ENCODE assay signal across 13 cellular contexts in the genomic region with DNA sequence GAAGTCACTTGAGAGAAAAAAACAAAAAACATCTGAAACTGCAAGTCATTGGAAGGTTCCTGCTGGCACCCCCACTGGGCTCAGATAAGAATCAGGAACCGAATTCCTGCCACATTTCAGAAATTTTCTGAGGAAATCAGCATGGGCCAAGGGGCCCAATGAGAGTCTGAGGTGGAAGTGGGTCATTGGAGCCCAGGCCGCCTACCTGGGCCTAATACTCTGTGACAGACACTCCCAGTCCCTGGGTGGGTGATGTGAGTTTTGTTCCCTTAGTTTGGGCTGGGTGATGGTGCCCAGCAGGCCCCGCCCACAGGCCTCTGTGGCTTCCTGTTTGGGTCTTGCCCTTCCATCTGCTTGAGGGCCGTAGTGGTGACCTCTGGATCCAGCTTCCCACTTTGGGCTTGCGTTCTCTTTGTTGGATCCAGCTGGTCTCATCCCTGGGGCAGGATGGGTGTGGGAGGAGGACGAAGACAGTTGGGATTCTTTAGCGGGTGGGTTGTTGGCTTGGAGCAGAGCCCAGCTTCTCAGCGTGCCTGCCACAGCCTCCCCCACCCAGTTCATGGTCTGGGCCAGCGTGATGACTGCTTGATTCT. TPM values are rescaled to one million over a fixed set of nuclear protein-coding genes. Genes with fewer than 3 reads are reported as not detected.
DNase-seq lines count a peak whose midpoint lies in the region; ATAC-seq and TF ChIP-seq lines count a peak whose summit lies in the region.
"Had no signal": no experiment of that assay in that cellular context is flagged by ENCODE, and none has a peak within 500 bp of the region (broad histone marks: within the 10 kb centered on the region; RNA-seq: fewer than 3 reads in every experiment).

No MANE protein-coding gene starts in this region.

- peak overlapping the region; percentile 37 for H2BK5ac ChIP-seq in trophoblast cell (ENCODE audit: low read depth, low read length, poor library complexity)

- H3K79me2 ChIP-seq in fibroblast of lung (ENCODE audit: control insufficient read depth, insufficient read depth, low read length), result peaks cover 58% of the 10 kb centered on the region
- H3K79me2 ChIP-seq in trophoblast cell (ENCODE audit: control insufficient read depth, insufficient read depth, low read length, poor library complexity), result peaks cover 9% of the 10 kb centered on the region

- H3K36me3 ChIP-seq in MG63 (0 out of 2 replicates have a peak, but pooled peaks cover 2% of the 10 kb centered on the region), fibroblast of lung (ENCODE audit: control insufficient read depth, insufficient read depth, low read length) (no peaks in the 10 kb centered on the region), trophoblast cell (ENCODE audit: control insufficient read depth in 1 of 2, insufficient read depth in 2 of 2, low read length in 2 of 2) (no peaks in the 10 kb centered on the region)
- H3K36me3 ChIP-seq: BE2C, neutrophil had no signal

- intact Hi-C loops in head of caudate nucleus (cut with DNase I), result no loop called here

- DNase-seq in AG04450 (ENCODE audit: low read depth, low spot score) (no peak), MG63 (peak; percentile 88), fibroblast of lung (ENCODE audit: low read depth in 2 of 2) (peak; percentile 62 to 86), trophoblast cell (peak; percentile 90 to 97), head of caudate nucleus (no peak), cortex of kidney (lab: John Stamatoyannopoulos, UW) (no peak)
- DNase-seq in activated CD4-positive, alpha-beta T cell treated with anti-CD3 and anti-CD28 coated beads for 1 hour, result no peak
- DNase-seq: BE2C; PC-3; stimulated activated CD4-positive, alpha-beta T cell treated with anti-CD3 and anti-CD28 coated beads, Interleukin-2, amount 100 ng/mL, for 24 hours; stimulated activated naive CD8-positive, alpha-beta T cell treated with anti-CD3 and anti-CD28 coated beads, Interleukin-15, Interleukin-2, amounts not matched to agents 100 U/mL and 50 U/mL, for 24 hours had no signal

- no peak overlapping the region for H2AFZ ChIP-seq in fibroblast of lung (ENCODE audit: low read length)
- no peak overlapping the region for H2AFZ ChIP-seq in trophoblast cell (ENCODE audit: insufficient read depth, low read length, poor library complexity)

- H3K27ac ChIP-seq in AG04450 (ENCODE audit: low read depth, low read length) (peak overlapping the region; percentile 77), fibroblast of lung (ENCODE audit: insufficient read depth, low read length) (peak overlapping the region; percentile 43), trophoblast cell (ENCODE audit: low read depth, low read length) (peak overlapping the region; percentile 13)
- H3K27ac ChIP-seq: neutrophil had no signal

- H3K27me3 ChIP-seq in AG04450 (ENCODE audit: control insufficient read depth, insufficient read depth, low read length) (no peaks in the 10 kb centered on the region), MG63 (no peaks in the 10 kb centered on the region), fibroblast of lung (ENCODE audit: control insufficient read depth, insufficient read depth, low read length) (no peaks in the 10 kb centered on the region), trophoblast cell (ENCODE audit: insufficient read depth, low read length) (no peaks in the 10 kb centered on the region)
- H3K27me3 ChIP-seq: BE2C had no signal

- peak overlapping the region; percentile 6 for H4K12ac ChIP-seq in trophoblast cell (ENCODE audit: low read depth, low read length)

- H3K4me3 ChIP-seq in AG04450 (ENCODE audit: low read depth, low read length) (no peak overlapping the region), MG63 (no peak overlapping the region), fibroblast of lung (replicated peaks in 1 of 4; ENCODE audit: control extremely low read depth in 1 of 4, insufficient read depth in 1 of 4, low read depth in 3 of 4, low read length in 4 of 4) (no peak overlapping the region), trophoblast cell (ENCODE audit: low read depth, low read length) (no peak overlapping the region)

- H2AK5ac ChIP-seq in trophoblast cell (ENCODE audit: low read length), result peak overlapping the region; percentile 59

- H2BK12ac ChIP-seq in trophoblast cell (ENCODE audit: low read length), result peak overlapping the region; percentile 81

- H3K9me3 ChIP-seq in AG04450 (ENCODE audit: control insufficient read depth, insufficient read depth, low read length), result 0 out of 2 replicates have a peak, but pooled peaks cover 3% of the 10 kb centered on the region
- no peaks in the 10 kb centered on the region for H3K9me3 ChIP-seq in MG63
- no peaks in the 10 kb centered on the region for H3K9me3 ChIP-seq in fibroblast of lung (ENCODE audit: control insufficient read depth, insufficient read depth, low read depth, low read length)
- no peaks in the 10 kb centered on the region for H3K9me3 ChIP-seq in trophoblast cell (ENCODE audit: insufficient read depth, low read depth, low read length)
- H3K9me3 ChIP-seq: BE2C, neutrophil had no signal

- POLR2A ChIA-PET in AG04450 (lab: Yijun Ruan, JAX), result interaction anchor here (0.9 kb wide), 1 partner anchor 13 kb away, joined by 3 read pairs; no protein-coding TSS in a partner anchor

- H3K4me1 ChIP-seq in fibroblast of lung (ENCODE audit: control insufficient read depth, extremely low read depth, insufficient read depth, low read length), result peaks cover 9% of the 10 kb centered on the region
- peaks cover 11 to 20% of the 10 kb centered on the region in 2 experiments for H3K4me1 ChIP-seq in trophoblast cell (ENCODE audit: control insufficient read depth in 1 of 2, insufficient read depth in 2 of 2, low read length in 2 of 2)

- no peaks in the 10 kb centered on the region for H4K20me1 ChIP-seq in fibroblast of lung (ENCODE audit: control insufficient read depth, extremely low read depth, insufficient read depth, low read length)

- CTCF ChIA-PET in AG04450 (lab: Charles Lee), result no interaction called here

- peak overlapping the region; percentile 48 for H2BK120ac ChIP-seq in trophoblast cell (ENCODE audit: insufficient read depth, low read length, poor library complexity)

- peak overlapping the region; percentile 61 for H3K4ac ChIP-seq in trophoblast cell (ENCODE audit: low read depth, low read length)

- no CpG with 5 or more reads among the region's 9 CpGs for WGBS in trophoblast cell (ENCODE audit: extremely low coverage, insufficient coverage, insufficient read length)

- no peak overlapping the region for H3K23ac ChIP-seq in trophoblast cell (ENCODE audit: low read length)

- H3K79me1 ChIP-seq in trophoblast cell (ENCODE audit: low read length), result peaks cover 17% of the 10 kb centered on the region

- ATAC-seq in HG03139 (IDR thresholded peaks at IDR 0.05; ENCODE audit: unreplicated experiment), result no peak
- ATAC-seq: PC-3; stimulated activated naive CD8-positive, alpha-beta T cell treated with anti-CD3 and anti-CD28 coated beads, Interleukin-15, Interleukin-2, amounts not matched to agents 100 U/mL and 50 U/mL, for 24 hours had no signal

- H3K9ac ChIP-seq in fibroblast of lung (ENCODE audit: insufficient read depth, low read length) (no peak overlapping the region), trophoblast cell (ENCODE audit: low read length) (no peak overlapping the region)

- H4K91ac ChIP-seq in trophoblast cell (ENCODE audit: low read depth, low read length), result peak overlapping the region; percentile 81

- TF ChIP-seq CTCF in AG04450 (IDR thresholded peaks at IDR 0.05; ENCODE audit: low read depth, low read length) (no peak), fibroblast of lung (conservative IDR thresholded peaks at IDR 0.05 in 1 of 2, IDR thresholded peaks at IDR 0.05 in 1 of 2; ENCODE audit: low read depth in 1 of 2, low read length in 2 of 2) (no peak)

- H4K8ac ChIP-seq in trophoblast cell (ENCODE audit: low read depth, low read length), result peak overlapping the region; percentile 55

- peak overlapping the region; percentile 83 for H3K14ac ChIP-seq in trophoblast cell (ENCODE audit: low read length)

- H3K18ac ChIP-seq in trophoblast cell (ENCODE audit: low read length), result peak overlapping the region; percentile 83

- H3K4me2 ChIP-seq in fibroblast of lung (ENCODE audit: extremely low read depth, insufficient read depth, low read length) (no peak overlapping the region), trophoblast cell (ENCODE audit: low read length) (no peak overlapping the region)

RNA-seq across cellular contexts. Expression of a gene that starts 40.7 kb away (rescaled TPM):
- polyA plus RNA-seq in AG04450 (2011; rRNA removed) (134 and 142 TPM in 2 replicates), fibroblast of lung (120 and 195 TPM in 2 replicates)
- 127 and 138 TPM in 2 replicates for polyA minus RNA-seq in AG04450 (2011; rRNA and poly(A)+ RNA removed)
- 27.9 and 32.6 TPM in 2 replicates for total RNA-seq in MG63 (2014; rRNA removed; shearing (Covaris generic); ENCODE audit: low replicate concordance)
- 21.8 and 27.7 TPM in 2 replicates for total RNA-seq in fibroblast of lung
- polyA plus RNA-seq in fibroblast of lung (2012), result 89.0 and 144 TPM in 2 replicates
- polyA minus RNA-seq in fibroblast of lung (ENCODE audit: low replicate concordance), result 88.0 and 124 TPM in 2 replicates
- polyA plus RNA-seq in trophoblast cell (2013), result 66.9 and 67.3 TPM in 2 replicates

Comparison
In these comparisons a context has a peak if more than half of its experiments do, and no peak if none do; other contexts are left out.
1. DNase-seq: peak in MG63 (single experiment), fibroblast of lung (2 of 2) and trophoblast cell (2 of 2); none in AG04450 (single experiment), head of caudate nucleus (0 of 42), activated CD4-positive, alpha-beta T cell treated with anti-CD3 and anti-CD28 coated beads for 1 hour (single experiment) and cortex of kidney (single experiment).
2. H3K27ac ChIP-seq: peak in every context shown above with its lines; median percentile 77 in AG04450; 43 in fibroblast of lung; 13 in trophoblast cell.